15 cellular contexts compared by ENCODE assay signal in the genomic region with DNA sequence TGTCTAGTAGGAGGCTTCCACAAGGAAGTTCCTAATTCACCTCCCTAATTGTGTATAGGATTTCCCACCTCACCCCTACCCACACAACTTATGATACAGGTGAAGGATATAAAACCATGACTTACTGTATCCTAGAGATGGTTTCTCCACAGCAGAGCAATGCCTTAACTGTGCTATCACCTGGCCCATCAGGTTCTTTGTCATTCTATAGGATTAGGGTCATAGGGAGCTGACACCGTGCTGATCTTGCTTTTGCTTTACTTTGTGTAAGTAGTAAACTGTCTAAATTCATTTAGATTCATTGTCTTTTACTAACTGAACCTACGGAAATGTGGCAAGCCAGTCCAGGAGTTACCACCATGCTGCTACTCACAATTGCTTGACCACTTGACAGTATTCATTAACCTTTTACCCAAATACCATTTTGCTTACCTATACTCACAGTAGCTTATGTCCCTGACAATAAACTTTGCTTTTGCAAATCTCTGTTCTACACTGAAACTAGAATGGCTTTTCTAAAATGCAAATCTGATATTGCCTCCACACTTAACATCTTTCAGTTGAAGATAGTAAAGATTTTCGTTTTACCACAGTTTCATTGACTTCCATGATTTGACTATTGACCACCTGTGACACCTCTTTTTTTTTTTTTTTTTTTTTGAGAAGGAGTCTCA.
A peak's percentile ranks its signal among the peaks of the same experiment; 100 is the strongest.
DNase-seq lines count a peak whose midpoint lies in the region; ATAC-seq and TF ChIP-seq lines count a peak whose summit lies in the region.
"Had no signal": no experiment of that assay in that cellular context is flagged by ENCODE, and none has a peak within 500 bp of the region (broad histone marks: within the 10 kb centered on the region; RNA-seq: fewer than 3 reads in every experiment).

No MANE protein-coding gene starts in this region.

- H3K4me3 ChIP-seq in foreskin fibroblast (ENCODE audit: low read depth in 1 of 2, low read length in 2 of 2) = no peak overlapping the region
- H3K4me3 ChIP-seq: left lung, ovary, skin epidermis had no signal

- TF ChIP-seq CTCF in foreskin fibroblast (IDR thresholded peaks at IDR 0.05; ENCODE audit: low read depth, low read length) = no peak

- DNase-seq in left kidney (ENCODE audit: low read depth, low spot score) (peak; percentile 39), foreskin fibroblast (no peak), H4 (ENCODE audit: low spot score) (no peak), UCSD-AML1 (lab: John Stamatoyannopoulos, UW; ENCODE audit: unreplicated experiment) (no peak)
- DNase-seq: activated CD4-positive, CD25-positive, alpha-beta regulatory T cell treated with anti-CD3 and anti-CD28 coated beads, Interleukin-2, amount 50 U/mL, for 72 hours; NCI-H1105; NCI-H226; ovary; Right ventricle myocardium superior; stimulated activated naive B cell treated with anti-CD40 and anti-IgM and Interleukin-4, amounts not matched to agents 10 μg/mL and 1 μg/mL and 100 μg/mL, for 72 hours had no signal

- ATAC-seq in GM19043 (IDR thresholded peaks at IDR 0.05; ENCODE audit: low read depth, unreplicated experiment) = peak; percentile 54
- ATAC-seq in GM21723 (IDR thresholded peaks at IDR 0.05; ENCODE audit: unreplicated experiment) = peak; percentile 60
- peak; percentile 81 for ATAC-seq in HG03280 (IDR thresholded peaks at IDR 0.05; ENCODE audit: unreplicated experiment)
- ATAC-seq: left lung; stimulated activated naive B cell treated with anti-CD40 and anti-IgM and Interleukin-4, amounts not matched to agents 10 μg/mL and 1 μg/mL and 100 μg/mL, for 72 hours had no signal
